ENCODE assay signal across 10 cellular contexts in genomic region chr17:47719411-47720152, GRCh38. TPM values are rescaled to one million over a fixed set of nuclear protein-coding genes. Genes with fewer than 3 reads are reported as not detected.
DNase-seq lines count a peak whose midpoint lies in the region; ATAC-seq, FAIRE-seq and TF ChIP-seq lines count a peak whose summit lies in the region.
"Had no signal": no experiment of that assay in that cellular context is flagged by ENCODE, and none has a peak within 500 bp of the region (broad histone marks: within the 10 kb centered on the region; RNA-seq: fewer than 3 reads in every experiment).

No MANE protein-coding gene starts in this region.

- H2AFZ ChIP-seq in SK-N-SH (ENCODE audit: low read depth): no peak overlapping the region
- no peak overlapping the region for H2AFZ ChIP-seq in astrocyte (ENCODE audit: low read depth, low read length)

- H3K4me1 Mint-ChIP-seq in astrocyte (ENCODE audit: low read depth, unreplicated experiment): peaks cover 29% of the 10 kb centered on the region
- peaks cover 4% of the 10 kb centered on the region for H3K4me1 Mint-ChIP-seq in mesothelial cell of epicardium

- H3K4me2 ChIP-seq in SK-N-SH (peak overlapping the region; percentile 58), astrocyte (ENCODE audit: low read length) (peak overlapping the region; percentile 77)

- CTCF ChIA-PET in SK-N-SH (lab: Yijun Ruan, JAX): interaction anchor here (0.6 to 14.7 kb wide), 7 partner anchors 8 to 70 kb away, joined by 3 to 195 read pairs (median 4); partner anchors contain the start of genes TBKBP1 and TBX21

- H3K4me3 Mint-ChIP-seq in astrocyte (ENCODE audit: unreplicated experiment): peak overlapping the region; percentile 31
- H3K4me3 Mint-ChIP-seq in mesothelial cell of epicardium: no peak overlapping the region

- peak; percentile 26 for FAIRE-seq in astrocyte (lab: Jason Lieb, UNC)

- DNase-seq in GOT3 (lab: John Stamatoyannopoulos, UW): peak; percentile 32
- no peak for DNase-seq in SK-N-SH
- DNase-seq in astrocyte (ENCODE audit: low read depth): peak; percentile 75
- peak; percentile 68 to 81 for DNase-seq in stimulated activated CD4-positive, alpha-beta T cell treated with anti-CD3 and anti-CD28 coated beads, Interleukin-4, amount 100 ng/mL, for 48 hours (ENCODE audit: low read depth in 2 of 2)
- DNase-seq in putamen (ENCODE audit: low spot score): no peak
- DNase-seq in mesothelial cell of epicardium (ENCODE audit: low spot score in 2 of 2, unreplicated experiment in 2 of 2): no peak
- DNase-seq: left lung, WERI-Rb-1 had no signal

- peaks cover 66% of the 10 kb centered on the region for H3K27me3 Mint-ChIP-seq in astrocyte (ENCODE audit: low read depth, unreplicated experiment)
- peaks cover 93% of the 10 kb centered on the region for H3K27me3 Mint-ChIP-seq in mesothelial cell of epicardium (ENCODE audit: low read depth)

- H3K27me3 ChIP-seq in SK-N-SH (ENCODE audit: insufficient read depth) (peaks cover 78% of the 10 kb centered on the region), astrocyte (ENCODE audit: insufficient read depth, low read length) (peaks cover 81% of the 10 kb centered on the region)

- ATAC-seq in HG03175 (IDR thresholded peaks at IDR 0.05; ENCODE audit: unreplicated experiment) (no peak), GM21717 (IDR thresholded peaks at IDR 0.05; ENCODE audit: unreplicated experiment) (no peak)
- ATAC-seq: left lung had no signal

- no peaks in the 10 kb centered on the region for H3K9me3 Mint-ChIP-seq in astrocyte (ENCODE audit: unreplicated experiment)
- H3K9me3 Mint-ChIP-seq in mesothelial cell of epicardium: no peaks in the 10 kb centered on the region

- H3K79me2 ChIP-seq in SK-N-SH (ENCODE audit: insufficient read depth): no peaks in the 10 kb centered on the region
- no peaks in the 10 kb centered on the region for H3K79me2 ChIP-seq in astrocyte (ENCODE audit: insufficient read depth, low read length)

- no peak overlapping the region; a peak in 1 of 4 replicates for H3K4me3 ChIP-seq in SK-N-SH (ENCODE audit: low read depth in 2 of 2, low read length in 1 of 2)
- no peak overlapping the region for H3K4me3 ChIP-seq in astrocyte (ENCODE audit: insufficient read depth, low read depth, low read length)
- H3K4me3 ChIP-seq: left lung had no signal

- no peaks in the 10 kb centered on the region for H3K9me2 ChIP-seq in SK-N-SH

- peak overlapping the region; percentile 47 for H3K27ac Mint-ChIP-seq in astrocyte (ENCODE audit: unreplicated experiment)
- no peak overlapping the region for H3K27ac Mint-ChIP-seq in mesothelial cell of epicardium

- H3K27ac ChIP-seq in SK-N-SH (ENCODE audit: low read depth in 2 of 2, low read length in 1 of 2): no peak overlapping the region
- H3K27ac ChIP-seq in astrocyte (ENCODE audit: low read depth, low read length): no peak overlapping the region
- H3K27ac ChIP-seq: left lung, WERI-Rb-1 had no signal

- POLR2A ChIA-PET in SK-N-SH (lab: Yijun Ruan, JAX): no interaction called here

- peak in 1 of 2 experiments; percentile 59; a peak in 1 of 4 replicates for TF ChIP-seq EP300 in SK-N-SH (IDR thresholded peaks at IDR 0.05; ENCODE audit: borderline replicate concordance in 1 of 2, low read depth in 1 of 2, low read length in 1 of 2)

- 36% methylated on average over 4 of the region's 9 CpGs for WGBS in SK-N-SH (ENCODE audit: low lambda C conversion rate)

- TF ChIP-seq RAD21 in SK-N-SH (IDR thresholded peaks at IDR 0.05; ENCODE audit: low read length): no peak

- H4K20me1 ChIP-seq in SK-N-SH (ENCODE audit: insufficient read depth) (peaks cover 11% of the 10 kb centered on the region; the same call in 1 of the 2 replicates), astrocyte (ENCODE audit: insufficient read depth, low read length) (peaks cover 38% of the 10 kb centered on the region)

- no peaks in the 10 kb centered on the region for H3K36me3 ChIP-seq in SK-N-SH (replicated peaks in 1 of 2; ENCODE audit: control insufficient read depth in 1 of 2, insufficient read depth in 2 of 2, low read length in 1 of 2)
- H3K36me3 ChIP-seq in astrocyte (ENCODE audit: insufficient read depth, low read length): no peaks in the 10 kb centered on the region
- H3K36me3 ChIP-seq: left lung, WERI-Rb-1 had no signal

- H3F3A ChIP-seq in SK-N-SH (replicated peaks; ENCODE audit: insufficient read depth): peaks cover 15% of the 10 kb centered on the region

- H3K9me3 ChIP-seq in SK-N-SH (no peaks in the 10 kb centered on the region), astrocyte (ENCODE audit: insufficient read depth, low read depth, low read length) (no peaks in the 10 kb centered on the region)
- H3K9me3 ChIP-seq: left lung had no signal

- TF ChIP-seq CTCF in SK-N-SH (IDR thresholded peaks at IDR 0.05) (no peak), astrocyte (IDR thresholded peaks at IDR 0.05; ENCODE audit: insufficient read depth, low read depth, low read length) (no peak), mesothelial cell of epicardium (IDR thresholded peaks at IDR 0.05; ENCODE audit: unreplicated experiment) (no peak)

- H3K9ac ChIP-seq in SK-N-SH (no peak overlapping the region), astrocyte (ENCODE audit: low read length) (no peak overlapping the region)

- peaks cover 7 to 27% of the 10 kb centered on the region in 2 experiments; a peak in 3 of 4 replicates for H3K4me1 ChIP-seq in SK-N-SH (ENCODE audit: control insufficient read depth in 1 of 2, insufficient read depth in 2 of 2, low read depth in 1 of 2, low read length in 1 of 2)
- peaks cover 40% of the 10 kb centered on the region for H3K4me1 ChIP-seq in astrocyte (ENCODE audit: insufficient read depth, low read length)

- H3K36me3 Mint-ChIP-seq in astrocyte (ENCODE audit: low read depth, unreplicated experiment) (peaks cover 3% of the 10 kb centered on the region), mesothelial cell of epicardium (no peaks in the 10 kb centered on the region)

TF ChIP-seq in SK-N-SH, 30 proteins besides CTCF, POLR2A, EP300 and RAD21 (continues in another document):
- no peak for TF ChIP-seq EZH2phosphoT487 (IDR thresholded peaks at IDR 0.05; ENCODE audit: borderline replicate concordance, low read depth)
- no peak for TF ChIP-seq USF1 (IDR thresholded peaks at IDR 0.05; ENCODE audit: borderline replicate concordance, low read depth)
- no peak for TF ChIP-seq GATA2 (CRISPR knock-in tag; IDR thresholded peaks at IDR 0.05)
- TF ChIP-seq RXRA (IDR thresholded peaks at IDR 0.05; ENCODE audit: borderline replicate concordance, low read depth): no peak
- TF ChIP-seq REST (IDR thresholded peaks at IDR 0.05; ENCODE audit: low read depth, low read length): no peak
- no peak for TF ChIP-seq SIN3A (IDR thresholded peaks at IDR 0.05; ENCODE audit: borderline replicate concordance, low read depth, low read length)
- no peak for TF ChIP-seq IRF3 (IDR thresholded peaks at IDR 0.05; ENCODE audit: low read depth, low read length)

RNA-seq across cellular contexts. Expression of gene TBX21, which starts 13.5 kb away (rescaled TPM):
- not detected in 2 replicates for polyA plus RNA-seq in SK-N-SH (2012; rRNA removed)
- polyA plus RNA-seq in SK-N-SH (2012; cell fraction: cytosol; rRNA removed): not detected in 2 replicates
- not detected in 2 replicates for polyA plus RNA-seq in SK-N-SH (2012; cell fraction: nucleus; rRNA removed)
- total RNA-seq in astrocyte (not detected in 2 replicates), mesothelial cell of epicardium (not detected in 3 replicates)

RNA-seq across cellular contexts. Expression of gene TBKBP1, which starts 25.6 kb away (rescaled TPM):
- polyA plus RNA-seq in SK-N-SH (2012; rRNA removed): 11.5 and 14.4 TPM in 2 replicates
- polyA plus RNA-seq in SK-N-SH (2012; cell fraction: cytosol; rRNA removed): 7.3 and 10.0 TPM in 2 replicates
- polyA plus RNA-seq in SK-N-SH (2012; cell fraction: nucleus; rRNA removed): 83.8 and 86.9 TPM in 2 replicates
- total RNA-seq in astrocyte (26.7 and 28.2 TPM in 2 replicates), mesothelial cell of epicardium (49.8 to 53.9 TPM (median 52.7 TPM) in 3 replicates)

Comparison
In these comparisons a context has a peak if more than half of its experiments do, and no peak if none do; other contexts are left out.
1. DNase-seq: peak in GOT3 (single experiment), astrocyte (single experiment) and stimulated activated CD4-positive, alpha-beta T cell treated with anti-CD3 and anti-CD28 coated beads, Interleukin-4, amount 100 ng/mL, for 48 hours (2 of 2); none in SK-N-SH (single experiment), putamen (single experiment) and mesothelial cell of epicardium (0 of 2).